Comparison of ENCODE assay signal across 8 cellular contexts in genomic region chr16:14070555-14070876, GRCh38. TPM values are rescaled to one million over a fixed set of nuclear protein-coding genes. Genes with fewer than 3 reads are reported as not detected.
DNase-seq lines count a peak whose midpoint lies in the region; ATAC-seq, FAIRE-seq and TF ChIP-seq lines count a peak whose summit lies in the region.

No MANE protein-coding gene starts in this region.

- H3K9me2 ChIP-seq in GM23248 (ENCODE audit: insufficient read depth) = no peaks in the 10 kb centered on the region

- peaks cover 16% of the 10 kb centered on the region for H3K4me1 Mint-ChIP-seq in activated T-helper 1 cell treated with anti-CD3 and anti-CD28 coated beads, Interleukin-12 subunit alpha, Interleukin-12 subunit beta, Interleukin-2, Interleukin-4 antibody, amounts not matched to agents 30 ng/mL and 10 ng/mL and 1 ng/mL, durations not matched to agents 14 hours and 24 hours and 36 hours (ENCODE audit: low read depth)

- H3K9me3 Mint-ChIP-seq in activated T-helper 1 cell treated with anti-CD3 and anti-CD28 coated beads, Interleukin-12 subunit alpha, Interleukin-12 subunit beta, Interleukin-2, Interleukin-4 antibody, amounts not matched to agents 30 ng/mL and 10 ng/mL and 1 ng/mL, durations not matched to agents 14 hours and 24 hours and 36 hours = no peaks in the 10 kb centered on the region

- no peak for FAIRE-seq in keratinocyte (lab: Jason Lieb, UNC)

- H3K27me3 ChIP-seq in GM23248 (replicated peaks; ENCODE audit: insufficient read depth) (no peaks in the 10 kb centered on the region), keratinocyte (ENCODE audit: control insufficient read depth, extremely low read depth, insufficient read depth, low read length) (no peaks in the 10 kb centered on the region), thoracic aorta (replicated peaks; ENCODE audit: insufficient read depth) (no peaks in the 10 kb centered on the region)

- H3K4me1 ChIP-seq in GM23248 (ENCODE audit: insufficient read depth) (no peaks in the 10 kb centered on the region), keratinocyte (ENCODE audit: control insufficient read depth, extremely low read depth, insufficient read depth, low read length) (peaks cover 21% of the 10 kb centered on the region), thoracic aorta (ENCODE audit: control insufficient read depth in 1 of 2, low read depth in 2 of 2) (peaks cover 3 to 8% of the 10 kb centered on the region in 2 donors)

- no peaks in the 10 kb centered on the region for H3F3A ChIP-seq in GM23248 (ENCODE audit: insufficient read depth)

- no peaks in the 10 kb centered on the region for H3K36me3 Mint-ChIP-seq in activated T-helper 1 cell treated with anti-CD3 and anti-CD28 coated beads, Interleukin-12 subunit alpha, Interleukin-12 subunit beta, Interleukin-2, Interleukin-4 antibody, amounts not matched to agents 30 ng/mL and 10 ng/mL and 1 ng/mL, durations not matched to agents 14 hours and 24 hours and 36 hours (ENCODE audit: low read depth)

- no peaks in the 10 kb centered on the region for H3K9me3 ChIP-seq in GM23248 (ENCODE audit: low read depth)
- no peaks in the 10 kb centered on the region for H3K9me3 ChIP-seq in keratinocyte (ENCODE audit: control insufficient read depth, low read depth, low read length)
- no peaks in the 10 kb centered on the region for H3K9me3 ChIP-seq in thoracic aorta

- no peaks in the 10 kb centered on the region for H3K9me1 ChIP-seq in keratinocyte (ENCODE audit: control insufficient read depth, extremely low read depth, insufficient read depth, low read length)

- H3K4me2 ChIP-seq in GM23248 (ENCODE audit: unreplicated experiment) (peak overlapping the region; percentile 84), keratinocyte (ENCODE audit: control insufficient read depth, extremely low read depth, insufficient read depth, low read depth, low read length) (peak overlapping the region; percentile 57)

- dilution Hi-C loops in keratinocyte (cut with MboI; ENCODE audit: extremely low pct_ligation_motif_present, low sequenced_read_pairs) = no loop called here

- DNase-seq in AG10803 (ENCODE audit: low read depth) = no peak
- DNase-seq in GM23248 = no peak
- no peak for DNase-seq in activated T-helper 1 cell treated with anti-CD3 and anti-CD28 coated beads, Interleukin-12 subunit alpha, Interleukin-12 subunit beta, Interleukin-2, Interleukin-4 antibody, amounts not matched to agents 30 ng/mL and 10 ng/mL and 1 ng/mL, durations not matched to agents 14 hours and 24 hours and 36 hours (ENCODE audit: low spot score)
- DNase-seq in keratinocyte (ENCODE audit: low read depth, low spot score) = no peak
- no peak for DNase-seq in thoracic aorta (ENCODE audit: low spot score)
- no peak for DNase-seq in DMS114 treated with DMSO at 0.1 percent for 48 hours (lab: John Stamatoyannopoulos, UW; ENCODE audit: unreplicated experiment)
- DNase-seq in cerebellar cortex (ENCODE audit: low spot score) = no peak
- DNase-seq in stimulated activated CD4-positive, alpha-beta T cell treated with anti-CD3 and anti-CD28 coated beads, Interleukin-1b, Interleukin-23, amount 100 ng/mL, for 48 hours = no peak

- H2AFZ ChIP-seq in GM23248 = peak overlapping the region; percentile 94
- peak overlapping the region; percentile 91 for H2AFZ ChIP-seq in keratinocyte (ENCODE audit: control insufficient read depth, low read length)

- no peak overlapping the region for H3K27ac ChIP-seq in GM23248
- H3K27ac ChIP-seq in keratinocyte (ENCODE audit: control insufficient read depth, insufficient read depth, low read length) = peak overlapping the region; percentile 60
- H3K27ac ChIP-seq in thoracic aorta = no peak overlapping the region

- no peaks in the 10 kb centered on the region for H3K27me3 Mint-ChIP-seq in activated T-helper 1 cell treated with anti-CD3 and anti-CD28 coated beads, Interleukin-12 subunit alpha, Interleukin-12 subunit beta, Interleukin-2, Interleukin-4 antibody, amounts not matched to agents 30 ng/mL and 10 ng/mL and 1 ng/mL, durations not matched to agents 14 hours and 24 hours and 36 hours (ENCODE audit: insufficient read depth)

- ATAC-seq in thoracic aorta (ENCODE audit: insufficient number of reproducible peaks, low FRiP score, low read depth) = no peak

- H3K9ac ChIP-seq in GM23248 = peak overlapping the region; percentile 87
- peak overlapping the region; percentile 91 for H3K9ac ChIP-seq in keratinocyte (ENCODE audit: control insufficient read depth, extremely low read depth, insufficient read depth, low read length)

- 80 to 87% methylated on average over 4 of the region's 4 CpGs for WGBS in GM23248 (ENCODE audit: low coverage in 1 of 2, low lambda C conversion rate in 2 of 2, missing lambda C conversion rate in 2 of 2), 2 experiments

- peak overlapping the region; percentile 84 for H3K4me3 Mint-ChIP-seq in activated T-helper 1 cell treated with anti-CD3 and anti-CD28 coated beads, Interleukin-12 subunit alpha, Interleukin-12 subunit beta, Interleukin-2, Interleukin-4 antibody, amounts not matched to agents 30 ng/mL and 10 ng/mL and 1 ng/mL, durations not matched to agents 14 hours and 24 hours and 36 hours

- intact Hi-C loops in activated T-helper 1 cell treated with anti-CD3 and anti-CD28 coated beads, Interleukin-12 subunit alpha, Interleukin-12 subunit beta, Interleukin-2, Interleukin-4 antibody, amounts not matched to agents 30 ng/mL and 10 ng/mL and 1 ng/mL, durations not matched to agents 14 hours and 24 hours and 36 hours (cut with micrococcal nuclease) = no loop called here

- no peaks in the 10 kb centered on the region for H4K20me1 ChIP-seq in GM23248 (ENCODE audit: insufficient read depth)
- no peaks in the 10 kb centered on the region for H4K20me1 ChIP-seq in keratinocyte (ENCODE audit: control insufficient read depth, extremely low read depth, insufficient read depth, low read length)

- no peaks in the 10 kb centered on the region for H3K36me3 ChIP-seq in GM23248 (ENCODE audit: low read depth)
- no peaks in the 10 kb centered on the region for H3K36me3 ChIP-seq in keratinocyte (ENCODE audit: control insufficient read depth in 2 of 2, extremely low read depth in 1 of 2, insufficient read depth in 2 of 2, low read length in 2 of 2)
- H3K36me3 ChIP-seq in thoracic aorta = no peaks in the 10 kb centered on the region

- TF ChIP-seq CTCF in AG10803 (conservative IDR thresholded peaks at IDR 0.05; ENCODE audit: low read length) (no peak), keratinocyte (optimal IDR thresholded peaks at IDR 0.05 in 1 of 3, IDR thresholded peaks at IDR 0.05 in 1 of 3, conservative IDR thresholded peaks at IDR 0.05 in 1 of 3; ENCODE audit: extremely low read depth in 1 of 3, insufficient read depth in 2 of 3, low read length in 3 of 3) (no peak), thoracic aorta (IDR thresholded peaks at IDR 0.05) (no peak)

- in situ Hi-C loops in GM23248 (cut with MboI) = no loop called here

- H3K4me3 ChIP-seq in AG10803 (ENCODE audit: low read length) (peak overlapping the region; percentile 75), GM23248 (peak overlapping the region; percentile 87), keratinocyte (ENCODE audit: control insufficient read depth in 2 of 3, extremely low read depth in 1 of 3, insufficient read depth in 2 of 3, low read depth in 1 of 3, low read length in 3 of 3) (peak overlapping the region; percentile 73 to 84 (median 83)), thoracic aorta (peak overlapping the region; percentile 99)

- peak overlapping the region; percentile 74 for H3K27ac Mint-ChIP-seq in activated T-helper 1 cell treated with anti-CD3 and anti-CD28 coated beads, Interleukin-12 subunit alpha, Interleukin-12 subunit beta, Interleukin-2, Interleukin-4 antibody, amounts not matched to agents 30 ng/mL and 10 ng/mL and 1 ng/mL, durations not matched to agents 14 hours and 24 hours and 36 hours

- H3K79me2 ChIP-seq in GM23248 (ENCODE audit: insufficient read depth) (peaks cover 31% of the 10 kb centered on the region), keratinocyte (ENCODE audit: control insufficient read depth, insufficient read depth, low read length) (peaks cover 26% of the 10 kb centered on the region)

RNA-seq across cellular contexts. Expression of gene MRTFB, which starts 0.6 kb away (rescaled TPM):
- total RNA-seq in GM23248 (2014; rRNA removed; shearing (Covaris generic)) = 2.1 and 3.1 TPM in 2 replicates
- 4.0 and 5.1 TPM in 2 replicates for polyA plus RNA-seq in GM23248 (2016; fragmentation: Nextera tagmentation; extraction: Ambion mirVana)
- 10.4 and 13.5 TPM in 2 replicates for total RNA-seq in activated T-helper 1 cell treated with anti-CD3 and anti-CD28 coated beads, Interleukin-12 subunit alpha, Interleukin-12 subunit beta, Interleukin-2, Interleukin-4 antibody, amounts not matched to agents 30 ng/mL and 10 ng/mL and 1 ng/mL, durations not matched to agents 14 hours and 24 hours and 36 hours
- 10.2 to 12.1 TPM (median 10.6 TPM) in 3 replicates for polyA plus RNA-seq in keratinocyte
- polyA plus RNA-seq in keratinocyte (2011; ENCODE audit: low read depth) = 15.5 TPM
- polyA plus RNA-seq in keratinocyte (2011; cell fraction: cytosol; rRNA removed) = 8.5 and 12.2 TPM in 2 replicates
- polyA plus RNA-seq in keratinocyte (2011; cell fraction: nucleus; rRNA removed) = 32.3 and 42.5 TPM in 2 replicates
- 7.1 and 9.9 TPM in 2 replicates for polyA plus RNA-seq in keratinocyte (2012; ENCODE audit: low replicate concordance)
- polyA minus RNA-seq in keratinocyte = 31.4 to 52.6 TPM (median 32.0 TPM) in 3 replicates
- 11.7 TPM for polyA minus RNA-seq in keratinocyte (2011; cell fraction: cytosol; rRNA and poly(A)+ RNA removed)
- 31.1 and 71.7 TPM in 2 replicates for polyA minus RNA-seq in keratinocyte (2011; cell fraction: nucleus; rRNA and poly(A)+ RNA removed)
- 10 to 100 TPM; 38.0 to 73.8 TPM for total RNA-seq in thoracic aorta
